Comparison of ENCODE assay signal across 9 cellular contexts in the genomic region with DNA sequence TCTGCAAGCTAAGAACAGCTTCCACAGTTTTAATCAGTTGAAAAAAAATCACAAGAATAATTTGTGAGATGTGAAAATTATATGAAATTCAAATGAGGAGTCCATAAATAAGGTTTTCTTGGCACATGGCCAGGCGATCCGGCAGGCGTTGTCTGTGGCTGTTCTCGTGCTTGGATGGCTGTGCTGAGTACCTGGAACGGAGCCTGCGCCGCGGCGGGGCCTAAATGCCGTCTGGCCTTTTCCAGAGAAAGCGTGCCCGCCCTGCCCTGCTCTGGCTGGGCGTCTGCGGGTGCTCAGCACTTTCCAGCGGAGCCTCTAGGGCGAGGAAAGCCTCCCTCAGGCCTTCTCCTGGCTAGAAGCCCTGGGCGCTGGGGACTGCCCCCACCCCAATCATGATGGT. TPM values are rescaled to one million over a fixed set of nuclear protein-coding genes. Genes with fewer than 3 reads are reported as not detected.
DNase-seq lines count a peak whose midpoint lies in the region; ATAC-seq and TF ChIP-seq lines count a peak whose summit lies in the region.
"Had no signal": no experiment of that assay in that cellular context is flagged by ENCODE, and none has a peak within 500 bp of the region (broad histone marks: within the 10 kb centered on the region; RNA-seq: fewer than 3 reads in every experiment).

No MANE protein-coding gene starts in this region.

- no peak for TF ChIP-seq CTCF in mucosa of descending colon (IDR thresholded peaks at IDR 0.05)

- ATAC-seq in mucosa of descending colon (peak; percentile 47), GM18909 (IDR thresholded peaks at IDR 0.05; ENCODE audit: poor library complexity, unreplicated experiment) (no peak), HG02763 (IDR thresholded peaks at IDR 0.05; ENCODE audit: unreplicated experiment) (no peak)

- intact Hi-C loops in mucosa of descending colon (cut with DNase I, micrococcal nuclease) = loop anchor here in 1 of 2 donors (10.0 kb wide), 1 partner anchor 51 kb away; no protein-coding TSS in a partner anchor

- peaks cover 23% of the 10 kb centered on the region for H3K4me1 ChIP-seq in mucosa of descending colon (ENCODE audit: low read depth)

- H3K9me3 ChIP-seq in mucosa of descending colon = no peaks in the 10 kb centered on the region
- H3K9me3 ChIP-seq: neutrophil had no signal

- no peak overlapping the region for H3K4me3 ChIP-seq in mucosa of descending colon

- no peaks in the 10 kb centered on the region for H3K36me3 ChIP-seq in mucosa of descending colon (ENCODE audit: low read depth)

- DNase-seq in Ammon's horn (ENCODE audit: low spot score) = peak; percentile 59
- DNase-seq in NCI-H2171 treated with DMSO at 0.1 percent for 48 hours (lab: John Stamatoyannopoulos, UW) = peak; percentile 73
- peak; percentile 43 for DNase-seq in dermis blood vessel endothelial cell
- peak; percentile 72 to 82 (median 77) for DNase-seq in mucosa of descending colon
- DNase-seq in SKM-1 treated with dmso at 0.1 percent for 144 hours (lab: John Stamatoyannopoulos, UW; ENCODE audit: unreplicated experiment) = no peak
- DNase-seq in OCI-M2 (lab: John Stamatoyannopoulos, UW; ENCODE audit: unreplicated experiment) = no peak

RNA-seq across cellular contexts. Expression of gene OSBPL5, which starts 41.8 kb away (rescaled TPM):
- total RNA-seq in dermis blood vessel endothelial cell (74.9 and 110 TPM in 2 replicates), mucosa of descending colon (10 to 100 TPM; 43.6 to 64.1 (median 52.4) TPM)

Comparison
In these comparisons a context has a peak if more than half of its experiments do, and no peak if none do; other contexts are left out.
1. DNase-seq: peak in Ammon's horn (single experiment), NCI-H2171 treated with DMSO at 0.1 percent for 48 hours (single experiment), dermis blood vessel endothelial cell (single experiment) and mucosa of descending colon (3 of 3); none in SKM-1 treated with dmso at 0.1 percent for 144 hours (single experiment) and OCI-M2 (single experiment).